8 cellular contexts compared by ENCODE assay signal in the genomic region with DNA sequence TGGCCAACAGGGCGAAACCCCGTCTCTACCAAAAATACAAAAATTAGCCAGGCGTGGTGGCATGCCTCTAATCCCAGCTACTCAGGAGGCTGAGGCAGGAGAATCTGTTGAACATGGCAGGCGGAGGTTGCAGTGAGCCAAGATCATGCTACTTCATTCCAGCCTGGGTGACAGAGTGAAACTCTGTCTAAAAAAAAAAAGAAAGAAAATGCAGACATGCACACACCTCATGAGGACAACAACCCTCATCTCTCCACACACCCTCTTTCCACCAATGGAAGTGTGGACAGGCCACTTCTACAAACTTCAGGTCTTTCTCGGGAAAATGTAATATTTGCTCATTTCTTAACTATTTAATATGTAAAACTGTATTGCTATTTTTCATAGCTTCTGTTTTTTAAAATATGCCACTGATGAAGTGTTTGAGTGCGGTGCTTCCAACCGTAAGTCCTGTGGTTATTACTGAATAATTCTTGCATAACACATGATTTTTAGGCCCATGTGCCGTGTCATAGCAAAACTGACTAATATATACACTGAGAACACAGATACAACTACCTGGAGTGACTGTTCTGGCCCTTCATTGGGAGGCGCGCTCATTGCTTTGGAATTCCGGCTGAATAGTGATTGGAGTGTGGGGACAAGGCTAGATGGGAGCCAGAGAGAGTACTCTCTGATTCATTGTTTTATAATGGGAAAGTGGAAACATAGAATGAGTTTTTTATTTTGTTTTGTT. TPM values are rescaled to one million over a fixed set of nuclear protein-coding genes. Genes with fewer than 3 reads are reported as not detected.
DNase-seq lines count a peak whose midpoint lies in the region; ATAC-seq and TF ChIP-seq lines count a peak whose summit lies in the region.

No MANE protein-coding gene starts in this region.

- no peaks in the 10 kb centered on the region for H4K20me1 ChIP-seq in fibroblast of lung (ENCODE audit: control insufficient read depth, extremely low read depth, insufficient read depth, low read length)

- H3K9me3 ChIP-seq in fibroblast of lung (ENCODE audit: control insufficient read depth, insufficient read depth, low read depth, low read length): no peaks in the 10 kb centered on the region

- no peaks in the 10 kb centered on the region for H3K36me3 Mint-ChIP-seq in activated T-cell treated with anti-CD3 and anti-CD28 coated beads, Interleukin-2, amount 50 U/mL, for 24 hours (ENCODE audit: low read depth)

- H2AFZ ChIP-seq in fibroblast of lung (ENCODE audit: low read length): no peak overlapping the region

- no peaks in the 10 kb centered on the region for H3K9me3 Mint-ChIP-seq in activated T-cell treated with anti-CD3 and anti-CD28 coated beads, Interleukin-2, amount 50 U/mL, for 24 hours

- DNase-seq in EH (ENCODE audit: low read depth) (peak; percentile 75), fibroblast of lung (ENCODE audit: low read depth in 2 of 2) (peak; percentile 30 to 91), DMS153 treated with DMSO at 0.1 percent for 48 hours (lab: John Stamatoyannopoulos, UW; ENCODE audit: unreplicated experiment) (no peak), OCI-M2 (lab: John Stamatoyannopoulos, UW; ENCODE audit: unreplicated experiment) (no peak), Kasumi-1 (lab: John Stamatoyannopoulos, UW) (no peak)
- no peak for DNase-seq in activated T-cell treated with anti-CD3 and anti-CD28 coated beads, Interleukin-2, amount 50 U/mL, for 24 hours

- no peak overlapping the region for H3K27ac ChIP-seq in fibroblast of lung (ENCODE audit: insufficient read depth, low read length)

- no peak overlapping the region for H3K27ac Mint-ChIP-seq in activated T-cell treated with anti-CD3 and anti-CD28 coated beads, Interleukin-2, amount 50 U/mL, for 24 hours

- no peaks in the 10 kb centered on the region for H3K27me3 ChIP-seq in fibroblast of lung (ENCODE audit: control insufficient read depth, insufficient read depth, low read length)

- no peak overlapping the region for H3K4me3 ChIP-seq in fibroblast of lung (replicated peaks in 1 of 4; ENCODE audit: control extremely low read depth in 1 of 4, insufficient read depth in 1 of 4, low read depth in 3 of 4, low read length in 4 of 4)

- no peak overlapping the region for H3K4me3 Mint-ChIP-seq in activated T-cell treated with anti-CD3 and anti-CD28 coated beads, Interleukin-2, amount 50 U/mL, for 24 hours

- peak overlapping the region; percentile 35 for H3K4me2 ChIP-seq in fibroblast of lung (ENCODE audit: extremely low read depth, insufficient read depth, low read length)

- H3K4me1 Mint-ChIP-seq in activated T-cell treated with anti-CD3 and anti-CD28 coated beads, Interleukin-2, amount 50 U/mL, for 24 hours (ENCODE audit: low read depth): no peaks in the 10 kb centered on the region

- H3K9ac ChIP-seq in fibroblast of lung (ENCODE audit: insufficient read depth, low read length): no peak overlapping the region

- H3K36me3 ChIP-seq in fibroblast of lung (ENCODE audit: control insufficient read depth, insufficient read depth, low read length): no peaks in the 10 kb centered on the region

- no peaks in the 10 kb centered on the region for H3K79me2 ChIP-seq in fibroblast of lung (ENCODE audit: control insufficient read depth, insufficient read depth, low read length)

- ATAC-seq in GM21447 (IDR thresholded peaks at IDR 0.05; ENCODE audit: unreplicated experiment) (peak; percentile 96), HG03457 (IDR thresholded peaks at IDR 0.05; ENCODE audit: unreplicated experiment) (peak; percentile 98)

- H3K4me1 ChIP-seq in fibroblast of lung (ENCODE audit: control insufficient read depth, extremely low read depth, insufficient read depth, low read length): no peaks in the 10 kb centered on the region

- H3K27me3 Mint-ChIP-seq in activated T-cell treated with anti-CD3 and anti-CD28 coated beads, Interleukin-2, amount 50 U/mL, for 24 hours: peaks cover 10% of the 10 kb centered on the region

- no peak for TF ChIP-seq CTCF in fibroblast of lung (conservative IDR thresholded peaks at IDR 0.05 in 1 of 2, IDR thresholded peaks at IDR 0.05 in 1 of 2; ENCODE audit: low read depth in 1 of 2, low read length in 2 of 2)

RNA-seq across cellular contexts. Expression of gene LRRC31, which starts 23.1 kb away (rescaled TPM):
- total RNA-seq in fibroblast of lung: not detected in 2 replicates
- not detected in 2 replicates for polyA plus RNA-seq in fibroblast of lung
- polyA plus RNA-seq in fibroblast of lung (2012): not detected in 2 replicates
- polyA minus RNA-seq in fibroblast of lung (ENCODE audit: low replicate concordance): not detected in 2 replicates

RNA-seq across cellular contexts. Expression of gene LRRC34, which starts 33.9 kb away (rescaled TPM):
- 1.8 and 2.0 TPM in 2 replicates for total RNA-seq in fibroblast of lung
- 2.3 and 2.7 TPM in 2 replicates for polyA plus RNA-seq in fibroblast of lung
- polyA plus RNA-seq in fibroblast of lung (2012): 1.3 and 1.4 TPM in 2 replicates
- polyA minus RNA-seq in fibroblast of lung (ENCODE audit: low replicate concordance): 1.1 TPM in 1 of 2 replicates, not detected in the other

RNA-seq across cellular contexts. Expression of gene LRRIQ4, which starts 34.0 kb away (rescaled TPM):
- total RNA-seq in fibroblast of lung: under 0.01 TPM in 1 of 2 replicates, not detected in the other
- 0.05 TPM in 1 of 2 replicates, not detected in the other for polyA plus RNA-seq in fibroblast of lung
- not detected in 2 replicates for polyA plus RNA-seq in fibroblast of lung (2012)
- not detected in 2 replicates for polyA minus RNA-seq in fibroblast of lung (ENCODE audit: low replicate concordance)

Comparison
In these comparisons a context has a peak if more than half of its experiments do, and no peak if none do; other contexts are left out.
1. DNase-seq: peak in EH (single experiment) and fibroblast of lung (2 of 2); none in DMS153 treated with DMSO at 0.1 percent for 48 hours (single experiment), OCI-M2 (single experiment), Kasumi-1 (0 of 2) and activated T-cell treated with anti-CD3 and anti-CD28 coated beads, Interleukin-2, amount 50 U/mL, for 24 hours (single experiment).